In the genomic region with DNA sequence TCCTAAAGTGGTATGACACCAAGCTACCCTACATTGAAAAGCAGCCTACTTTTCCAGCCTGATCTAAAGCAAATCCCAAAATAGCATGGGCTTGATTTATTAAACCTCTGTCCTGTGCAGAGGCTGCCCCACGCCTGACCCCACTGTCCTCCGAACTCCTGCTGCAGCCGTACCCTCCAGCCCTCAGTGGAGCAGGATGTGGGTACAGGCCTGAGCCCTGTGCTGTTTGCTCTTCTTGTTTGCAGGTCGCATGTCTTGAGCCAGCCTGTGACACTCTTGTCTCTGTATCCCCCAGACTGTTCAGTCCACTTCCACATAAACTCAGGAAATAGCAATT, we compare ENCODE assay signal across 1 cellular context.
TF ChIP-seq lines count a peak whose summit lies in the region.

No MANE protein-coding gene starts in this region.

TF ChIP-seq in HepG2, 621 proteins besides CTCF, POLR2A, EP300 and RAD21 (continued from another document and continues in another):
- TF ChIP-seq, protein P1, sequence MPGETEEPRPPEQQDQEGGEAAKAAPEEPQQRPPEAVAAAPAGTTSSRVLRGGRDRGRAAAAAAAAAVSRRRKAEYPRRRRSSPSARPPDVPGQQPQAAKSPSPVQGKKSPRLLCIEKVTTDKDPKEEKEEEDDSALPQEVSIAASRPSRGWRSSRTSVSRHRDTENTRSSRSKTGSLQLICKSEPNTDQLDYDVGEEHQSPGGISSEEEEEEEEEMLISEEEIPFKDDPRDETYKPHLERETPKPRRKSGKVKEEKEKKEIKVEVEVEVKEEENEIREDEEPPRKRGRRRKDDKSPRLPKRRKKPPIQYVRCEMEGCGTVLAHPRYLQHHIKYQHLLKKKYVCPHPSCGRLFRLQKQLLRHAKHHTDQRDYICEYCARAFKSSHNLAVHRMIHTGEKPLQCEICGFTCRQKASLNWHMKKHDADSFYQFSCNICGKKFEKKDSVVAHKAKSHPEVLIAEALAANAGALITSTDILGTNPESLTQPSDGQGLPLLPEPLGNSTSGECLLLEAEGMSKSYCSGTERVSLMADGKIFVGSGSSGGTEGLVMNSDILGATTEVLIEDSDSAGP (CRISPR knock-in tag; IDR thresholded peaks at IDR 0.05; ENCODE audit: borderline replicate concordance): 0 out of 2 replicates have a peak, but pooled peaks have one; percentile 12
- no peak for TF ChIP-seq MTA1 (CRISPR knock-in tag; IDR thresholded peaks at IDR 0.05; ENCODE audit: borderline replicate concordance)
- no peak for TF ChIP-seq KAT8 (CRISPR knock-in tag; IDR thresholded peaks at IDR 0.05)
- TF ChIP-seq, protein P2, sequence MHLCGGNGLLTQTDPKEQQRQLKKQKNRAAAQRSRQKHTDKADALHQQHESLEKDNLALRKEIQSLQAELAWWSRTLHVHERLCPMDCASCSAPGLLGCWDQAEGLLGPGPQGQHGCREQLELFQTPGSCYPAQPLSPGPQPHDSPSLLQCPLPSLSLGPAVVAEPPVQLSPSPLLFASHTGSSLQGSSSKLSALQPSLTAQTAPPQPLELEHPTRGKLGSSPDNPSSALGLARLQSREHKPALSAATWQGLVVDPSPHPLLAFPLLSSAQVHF (CRISPR knock-in tag; IDR thresholded peaks at IDR 0.05): no peak
- TF ChIP-seq, protein P3, sequence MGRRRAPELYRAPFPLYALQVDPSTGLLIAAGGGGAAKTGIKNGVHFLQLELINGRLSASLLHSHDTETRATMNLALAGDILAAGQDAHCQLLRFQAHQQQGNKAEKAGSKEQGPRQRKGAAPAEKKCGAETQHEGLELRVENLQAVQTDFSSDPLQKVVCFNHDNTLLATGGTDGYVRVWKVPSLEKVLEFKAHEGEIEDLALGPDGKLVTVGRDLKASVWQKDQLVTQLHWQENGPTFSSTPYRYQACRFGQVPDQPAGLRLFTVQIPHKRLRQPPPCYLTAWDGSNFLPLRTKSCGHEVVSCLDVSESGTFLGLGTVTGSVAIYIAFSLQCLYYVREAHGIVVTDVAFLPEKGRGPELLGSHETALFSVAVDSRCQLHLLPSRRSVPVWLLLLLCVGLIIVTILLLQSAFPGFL (CRISPR knock-in tag; IDR thresholded peaks at IDR 0.05): no peak
- TF ChIP-seq, protein P4, sequence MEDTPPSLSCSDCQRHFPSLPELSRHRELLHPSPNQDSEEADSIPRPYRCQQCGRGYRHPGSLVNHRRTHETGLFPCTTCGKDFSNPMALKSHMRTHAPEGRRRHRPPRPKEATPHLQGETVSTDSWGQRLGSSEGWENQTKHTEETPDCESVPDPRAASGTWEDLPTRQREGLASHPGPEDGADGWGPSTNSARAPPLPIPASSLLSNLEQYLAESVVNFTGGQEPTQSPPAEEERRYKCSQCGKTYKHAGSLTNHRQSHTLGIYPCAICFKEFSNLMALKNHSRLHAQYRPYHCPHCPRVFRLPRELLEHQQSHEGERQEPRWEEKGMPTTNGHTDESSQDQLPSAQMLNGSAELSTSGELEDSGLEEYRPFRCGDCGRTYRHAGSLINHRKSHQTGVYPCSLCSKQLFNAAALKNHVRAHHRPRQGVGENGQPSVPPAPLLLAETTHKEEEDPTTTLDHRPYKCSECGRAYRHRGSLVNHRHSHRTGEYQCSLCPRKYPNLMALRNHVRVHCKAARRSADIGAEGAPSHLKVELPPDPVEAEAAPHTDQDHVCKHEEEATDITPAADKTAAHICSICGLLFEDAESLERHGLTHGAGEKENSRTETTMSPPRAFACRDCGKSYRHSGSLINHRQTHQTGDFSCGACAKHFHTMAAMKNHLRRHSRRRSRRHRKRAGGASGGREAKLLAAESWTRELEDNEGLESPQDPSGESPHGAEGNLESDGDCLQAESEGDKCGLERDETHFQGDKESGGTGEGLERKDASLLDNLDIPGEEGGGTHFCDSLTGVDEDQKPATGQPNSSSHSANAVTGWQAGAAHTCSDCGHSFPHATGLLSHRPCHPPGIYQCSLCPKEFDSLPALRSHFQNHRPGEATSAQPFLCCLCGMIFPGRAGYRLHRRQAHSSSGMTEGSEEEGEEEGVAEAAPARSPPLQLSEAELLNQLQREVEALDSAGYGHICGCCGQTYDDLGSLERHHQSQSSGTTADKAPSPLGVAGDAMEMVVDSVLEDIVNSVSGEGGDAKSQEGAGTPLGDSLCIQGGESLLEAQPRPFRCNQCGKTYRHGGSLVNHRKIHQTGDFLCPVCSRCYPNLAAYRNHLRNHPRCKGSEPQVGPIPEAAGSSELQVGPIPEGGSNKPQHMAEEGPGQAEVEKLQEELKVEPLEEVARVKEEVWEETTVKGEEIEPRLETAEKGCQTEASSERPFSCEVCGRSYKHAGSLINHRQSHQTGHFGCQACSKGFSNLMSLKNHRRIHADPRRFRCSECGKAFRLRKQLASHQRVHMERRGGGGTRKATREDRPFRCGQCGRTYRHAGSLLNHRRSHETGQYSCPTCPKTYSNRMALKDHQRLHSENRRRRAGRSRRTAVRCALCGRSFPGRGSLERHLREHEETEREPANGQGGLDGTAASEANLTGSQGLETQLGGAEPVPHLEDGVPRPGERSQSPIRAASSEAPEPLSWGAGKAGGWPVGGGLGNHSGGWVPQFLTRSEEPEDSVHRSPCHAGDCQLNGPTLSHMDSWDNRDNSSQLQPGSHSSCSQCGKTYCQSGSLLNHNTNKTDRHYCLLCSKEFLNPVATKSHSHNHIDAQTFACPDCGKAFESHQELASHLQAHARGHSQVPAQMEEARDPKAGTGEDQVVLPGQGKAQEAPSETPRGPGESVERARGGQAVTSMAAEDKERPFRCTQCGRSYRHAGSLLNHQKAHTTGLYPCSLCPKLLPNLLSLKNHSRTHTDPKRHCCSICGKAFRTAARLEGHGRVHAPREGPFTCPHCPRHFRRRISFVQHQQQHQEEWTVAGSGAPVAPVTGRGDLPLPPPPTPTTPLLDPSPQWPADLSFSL (CRISPR knock-in tag; IDR thresholded peaks at IDR 0.05): no peak
- TF ChIP-seq ELF4 (CRISPR knock-in tag; IDR thresholded peaks at IDR 0.05; ENCODE audit: borderline replicate concordance): no peak
- TF ChIP-seq ZNF331 (CRISPR knock-in tag; IDR thresholded peaks at IDR 0.05): no peak
- TF ChIP-seq HOXA9 (CRISPR knock-in tag; IDR thresholded peaks at IDR 0.05; ENCODE audit: borderline replicate concordance): no peak
- TF ChIP-seq, protein P5, sequence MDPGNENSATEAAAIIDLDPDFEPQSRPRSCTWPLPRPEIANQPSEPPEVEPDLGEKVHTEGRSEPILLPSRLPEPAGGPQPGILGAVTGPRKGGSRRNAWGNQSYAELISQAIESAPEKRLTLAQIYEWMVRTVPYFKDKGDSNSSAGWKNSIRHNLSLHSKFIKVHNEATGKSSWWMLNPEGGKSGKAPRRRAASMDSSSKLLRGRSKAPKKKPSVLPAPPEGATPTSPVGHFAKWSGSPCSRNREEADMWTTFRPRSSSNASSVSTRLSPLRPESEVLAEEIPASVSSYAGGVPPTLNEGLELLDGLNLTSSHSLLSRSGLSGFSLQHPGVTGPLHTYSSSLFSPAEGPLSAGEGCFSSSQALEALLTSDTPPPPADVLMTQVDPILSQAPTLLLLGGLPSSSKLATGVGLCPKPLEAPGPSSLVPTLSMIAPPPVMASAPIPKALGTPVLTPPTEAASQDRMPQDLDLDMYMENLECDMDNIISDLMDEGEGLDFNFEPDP (CRISPR knock-in tag; conservative IDR thresholded peaks at IDR 0.05): no peak
- TF ChIP-seq ZFP37 (CRISPR knock-in tag; IDR thresholded peaks at IDR 0.05; ENCODE audit: borderline replicate concordance): no peak
- no peak for TF ChIP-seq ZNF333 (CRISPR knock-in tag; IDR thresholded peaks at IDR 0.05; ENCODE audit: borderline replicate concordance)
- TF ChIP-seq TBP (CRISPR knock-in tag; IDR thresholded peaks at IDR 0.05): no peak
- no peak for TF ChIP-seq ZNF564 (CRISPR knock-in tag; IDR thresholded peaks at IDR 0.05)
- TF ChIP-seq, protein P6, sequence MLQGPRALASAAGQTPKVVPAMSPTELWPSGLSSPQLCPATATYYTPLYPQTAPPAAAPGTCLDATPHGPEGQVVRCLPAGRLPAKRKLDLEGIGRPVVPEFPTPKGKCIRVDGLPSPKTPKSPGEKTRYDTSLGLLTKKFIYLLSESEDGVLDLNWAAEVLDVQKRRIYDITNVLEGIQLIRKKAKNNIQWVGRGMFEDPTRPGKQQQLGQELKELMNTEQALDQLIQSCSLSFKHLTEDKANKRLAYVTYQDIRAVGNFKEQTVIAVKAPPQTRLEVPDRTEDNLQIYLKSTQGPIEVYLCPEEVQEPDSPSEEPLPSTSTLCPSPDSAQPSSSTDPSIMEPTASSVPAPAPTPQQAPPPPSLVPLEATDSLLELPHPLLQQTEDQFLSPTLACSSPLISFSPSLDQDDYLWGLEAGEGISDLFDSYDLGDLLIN (CRISPR knock-in tag; IDR thresholded peaks at IDR 0.05; ENCODE audit: borderline replicate concordance): no peak
- TF ChIP-seq FOXA1 (IDR thresholded peaks at IDR 0.05): no peak
- peak; percentile 39; the same call in 1 of the 2 replicates for TF ChIP-seq FOXA1 (CRISPR knock-in tag; IDR thresholded peaks at IDR 0.05)
- TF ChIP-seq MYC (CRISPR knock-in tag; IDR thresholded peaks at IDR 0.05; ENCODE audit: borderline replicate concordance): no peak
- TF ChIP-seq, protein P7, sequence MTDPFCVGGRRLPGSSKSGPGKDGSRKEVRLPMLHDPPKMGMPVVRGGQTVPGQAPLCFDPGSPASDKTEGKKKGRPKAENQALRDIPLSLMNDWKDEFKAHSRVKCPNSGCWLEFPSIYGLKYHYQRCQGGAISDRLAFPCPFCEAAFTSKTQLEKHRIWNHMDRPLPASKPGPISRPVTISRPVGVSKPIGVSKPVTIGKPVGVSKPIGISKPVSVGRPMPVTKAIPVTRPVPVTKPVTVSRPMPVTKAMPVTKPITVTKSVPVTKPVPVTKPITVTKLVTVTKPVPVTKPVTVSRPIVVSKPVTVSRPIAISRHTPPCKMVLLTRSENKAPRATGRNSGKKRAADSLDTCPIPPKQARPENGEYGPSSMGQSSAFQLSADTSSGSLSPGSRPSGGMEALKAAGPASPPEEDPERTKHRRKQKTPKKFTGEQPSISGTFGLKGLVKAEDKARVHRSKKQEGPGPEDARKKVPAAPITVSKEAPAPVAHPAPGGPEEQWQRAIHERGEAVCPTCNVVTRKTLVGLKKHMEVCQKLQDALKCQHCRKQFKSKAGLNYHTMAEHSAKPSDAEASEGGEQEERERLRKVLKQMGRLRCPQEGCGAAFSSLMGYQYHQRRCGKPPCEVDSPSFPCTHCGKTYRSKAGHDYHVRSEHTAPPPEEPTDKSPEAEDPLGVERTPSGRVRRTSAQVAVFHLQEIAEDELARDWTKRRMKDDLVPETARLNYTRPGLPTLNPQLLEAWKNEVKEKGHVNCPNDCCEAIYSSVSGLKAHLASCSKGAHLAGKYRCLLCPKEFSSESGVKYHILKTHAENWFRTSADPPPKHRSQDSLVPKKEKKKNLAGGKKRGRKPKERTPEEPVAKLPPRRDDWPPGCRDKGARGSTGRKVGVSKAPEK (CRISPR knock-in tag; IDR thresholded peaks at IDR 0.05; ENCODE audit: borderline replicate concordance): no peak
- TF ChIP-seq SNAPC2 (CRISPR knock-in tag; IDR thresholded peaks at IDR 0.05): no peak
- TF ChIP-seq KMT2A (CRISPR knock-in tag; IDR thresholded peaks at IDR 0.05): no peak
- TF ChIP-seq HOXA3 (CRISPR knock-in tag; IDR thresholded peaks at IDR 0.05): 0 out of 2 replicates have a peak, but pooled peaks have one; percentile 16
- no peak for TF ChIP-seq MXD4 (CRISPR knock-in tag; IDR thresholded peaks at IDR 0.05)
- no peak for TF ChIP-seq HNRNPUL1 (IDR thresholded peaks at IDR 0.05; ENCODE audit: low read depth, low read length)
- TF ChIP-seq MAFF (IDR thresholded peaks at IDR 0.05; ENCODE audit: low read depth, low read length): no peak
- TF ChIP-seq HHEX (CRISPR knock-in tag; IDR thresholded peaks at IDR 0.05): no peak
- TF ChIP-seq ZBTB21 (CRISPR knock-in tag; IDR thresholded peaks at IDR 0.05): no peak
- no peak for TF ChIP-seq NFYB (CRISPR knock-in tag; IDR thresholded peaks at IDR 0.05)
- peak; percentile 28; the same call in 1 of the 2 replicates for TF ChIP-seq HNF4A (CRISPR knock-in tag; IDR thresholded peaks at IDR 0.05)
- TF ChIP-seq, protein P8, sequence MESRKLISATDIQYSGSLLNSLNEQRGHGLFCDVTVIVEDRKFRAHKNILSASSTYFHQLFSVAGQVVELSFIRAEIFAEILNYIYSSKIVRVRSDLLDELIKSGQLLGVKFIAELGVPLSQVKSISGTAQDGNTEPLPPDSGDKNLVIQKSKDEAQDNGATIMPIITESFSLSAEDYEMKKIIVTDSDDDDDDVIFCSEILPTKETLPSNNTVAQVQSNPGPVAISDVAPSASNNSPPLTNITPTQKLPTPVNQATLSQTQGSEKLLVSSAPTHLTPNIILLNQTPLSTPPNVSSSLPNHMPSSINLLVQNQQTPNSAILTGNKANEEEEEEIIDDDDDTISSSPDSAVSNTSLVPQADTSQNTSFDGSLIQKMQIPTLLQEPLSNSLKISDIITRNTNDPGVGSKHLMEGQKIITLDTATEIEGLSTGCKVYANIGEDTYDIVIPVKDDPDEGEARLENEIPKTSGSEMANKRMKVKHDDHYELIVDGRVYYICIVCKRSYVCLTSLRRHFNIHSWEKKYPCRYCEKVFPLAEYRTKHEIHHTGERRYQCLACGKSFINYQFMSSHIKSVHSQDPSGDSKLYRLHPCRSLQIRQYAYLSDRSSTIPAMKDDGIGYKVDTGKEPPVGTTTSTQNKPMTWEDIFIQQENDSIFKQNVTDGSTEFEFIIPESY (CRISPR knock-in tag; IDR thresholded peaks at IDR 0.05): 0 out of 2 replicates have a peak, but pooled peaks have one; percentile 23
- TF ChIP-seq ZFP36L1 (CRISPR knock-in tag; IDR thresholded peaks at IDR 0.05): no peak
- TF ChIP-seq ZNF251 (CRISPR knock-in tag; IDR thresholded peaks at IDR 0.05): no peak
- TF ChIP-seq ATM (IDR thresholded peaks at IDR 0.05; ENCODE audit: borderline replicate concordance): no peak
- no peak for TF ChIP-seq FOSL1 (CRISPR knock-in tag; IDR thresholded peaks at IDR 0.05; ENCODE audit: borderline replicate concordance)
- no peak for TF ChIP-seq ZNF24 (IDR thresholded peaks at IDR 0.05)
- TF ChIP-seq, protein P9, sequence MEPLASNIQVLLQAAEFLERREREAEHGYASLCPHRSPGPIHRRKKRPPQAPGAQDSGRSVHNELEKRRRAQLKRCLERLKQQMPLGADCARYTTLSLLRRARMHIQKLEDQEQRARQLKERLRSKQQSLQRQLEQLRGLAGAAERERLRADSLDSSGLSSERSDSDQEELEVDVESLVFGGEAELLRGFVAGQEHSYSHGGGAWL (CRISPR knock-in tag; IDR thresholded peaks at IDR 0.05): no peak
- no peak for TF ChIP-seq ZSCAN25 (CRISPR knock-in tag; IDR thresholded peaks at IDR 0.05)
